29 cellular contexts compared by ENCODE assay signal in genomic region chr3:189289251-189289650, GRCh38.
DNase-seq lines count a peak whose midpoint lies in the region; ATAC-seq lines count a peak whose summit lies in the region.
"Had no signal": no experiment of that assay in that cellular context is flagged by ENCODE, and none has a peak within 500 bp of the region (broad histone marks: within the 10 kb centered on the region; RNA-seq: fewer than 3 reads in every experiment).

No MANE protein-coding gene starts in this region.

- no peaks in the 10 kb centered on the region for H3K36me3 Mint-ChIP-seq in activated T-cell treated with anti-CD3 and anti-CD28 coated beads, Interleukin-2, amount 50 U/mL, for 24 hours (ENCODE audit: low read depth)
- H3K36me3 Mint-ChIP-seq in IgD-negative memory B cell, result no peaks in the 10 kb centered on the region
- no peaks in the 10 kb centered on the region for H3K36me3 Mint-ChIP-seq in activated CD4-positive, alpha-beta memory T cell treated with anti-CD3 and anti-CD28 coated beads, Interleukin-2, amount 10 ng/mL, durations not matched to agents 7 days and 5 days (ENCODE audit: low read depth)
- H3K36me3 Mint-ChIP-seq in stimulated activated memory B cell treated with anti-CD40 and anti-IgM and Interleukin-4, amounts not matched to agents 10 μg/mL and 1 μg/mL and 100 μg/mL, for 72 hours, result no peaks in the 10 kb centered on the region
- H3K36me3 Mint-ChIP-seq: CD4-positive, alpha-beta memory T cell had no signal

- CTCF ChIA-PET in activated CD4-positive, alpha-beta memory T cell treated with anti-CD3 and anti-CD28 coated beads, Interleukin-2, amount 10 ng/mL, durations not matched to agents 7 days and 5 days (lab: Charles Lee), result interaction anchor here (1.0 to 1.8 kb wide), 2 partner anchors 16 to 19 kb away, joined by 3 to 8 read pairs; no protein-coding TSS in a partner anchor

- peak overlapping the region; percentile 53 for H3K27ac Mint-ChIP-seq in activated T-cell treated with anti-CD3 and anti-CD28 coated beads, Interleukin-2, amount 50 U/mL, for 24 hours
- H3K27ac Mint-ChIP-seq in IgD-negative memory B cell, result no peak overlapping the region
- peak overlapping the region; percentile 5 for H3K27ac Mint-ChIP-seq in activated CD4-positive, alpha-beta memory T cell treated with anti-CD3 and anti-CD28 coated beads, Interleukin-2, amount 10 ng/mL, durations not matched to agents 7 days and 5 days
- peak overlapping the region; percentile 64 for H3K27ac Mint-ChIP-seq in stimulated activated memory B cell treated with anti-CD40 and anti-IgM and Interleukin-4, amounts not matched to agents 10 μg/mL and 1 μg/mL and 100 μg/mL, for 72 hours

- peak; percentile 51 for ATAC-seq in stimulated activated memory B cell treated with anti-CD40 and anti-IgM and Interleukin-4, amounts not matched to agents 10 μg/mL and 1 μg/mL and 100 μg/mL, for 72 hours
- ATAC-seq: A549, esophagus mucosa, K562, left lobe of liver, PC-3, right cardiac atrium, Right ventricle myocardium inferior, SK-N-SH treated with all-trans-retinoic acid at 6 μM for 48 hours had no signal

- POLR2A ChIA-PET in activated CD4-positive, alpha-beta memory T cell treated with anti-CD3 and anti-CD28 coated beads, Interleukin-2, amount 10 ng/mL, durations not matched to agents 7 days and 5 days (lab: Charles Lee), result interaction anchor here (0.8 to 1.2 kb wide), 2 partner anchors 19 to 43 kb away, joined by 3 to 4 read pairs; no protein-coding TSS in a partner anchor

- peaks cover 4% of the 10 kb centered on the region for H3K9me3 Mint-ChIP-seq in activated T-cell treated with anti-CD3 and anti-CD28 coated beads, Interleukin-2, amount 50 U/mL, for 24 hours
- no peaks in the 10 kb centered on the region for H3K9me3 Mint-ChIP-seq in IgD-negative memory B cell
- peaks cover 2% of the 10 kb centered on the region for H3K9me3 Mint-ChIP-seq in activated CD4-positive, alpha-beta memory T cell treated with anti-CD3 and anti-CD28 coated beads, Interleukin-2, amount 10 ng/mL, durations not matched to agents 7 days and 5 days
- H3K9me3 Mint-ChIP-seq in stimulated activated memory B cell treated with anti-CD40 and anti-IgM and Interleukin-4, amounts not matched to agents 10 μg/mL and 1 μg/mL and 100 μg/mL, for 72 hours, result no peaks in the 10 kb centered on the region

- H3K4me1 Mint-ChIP-seq in activated T-cell treated with anti-CD3 and anti-CD28 coated beads, Interleukin-2, amount 50 U/mL, for 24 hours (ENCODE audit: low read depth), result peaks cover 44% of the 10 kb centered on the region
- peaks cover 22 to 30% (median 28%) of the 10 kb centered on the region in 3 donors for H3K4me1 Mint-ChIP-seq in IgD-negative memory B cell
- peaks cover 32% of the 10 kb centered on the region for H3K4me1 Mint-ChIP-seq in activated CD4-positive, alpha-beta memory T cell treated with anti-CD3 and anti-CD28 coated beads, Interleukin-2, amount 10 ng/mL, durations not matched to agents 7 days and 5 days
- H3K4me1 Mint-ChIP-seq in stimulated activated memory B cell treated with anti-CD40 and anti-IgM and Interleukin-4, amounts not matched to agents 10 μg/mL and 1 μg/mL and 100 μg/mL, for 72 hours, result peaks cover 29% of the 10 kb centered on the region

- no peak for DNase-seq in activated T-cell treated with anti-CD3 and anti-CD28 coated beads, Interleukin-2, amount 50 U/mL, for 24 hours
- DNase-seq in activated T-cell treated with anti-CD3 and anti-CD28 coated beads for 4 hours (no peak), NCI-H510A treated with DMSO at 0.1 percent for 48 hours (lab: John Stamatoyannopoulos, UW) (no peak), HK-2 (ENCODE audit: unreplicated experiment) (no peak), HT-29 (ENCODE audit: low spot score) (no peak)
- no peak for DNase-seq in activated CD4-positive, alpha-beta memory T cell treated with anti-CD3 and anti-CD28 coated beads, Interleukin-2, amount 10 ng/mL, durations not matched to agents 7 days and 5 days
- DNase-seq: activated CD8-positive, alpha-beta memory T cell treated with anti-CD3 and anti-CD28 coated beads, Interleukin-2, amount 10 ng/mL, durations not matched to agents 7 days and 5 days; AML-193; CD4-positive, alpha-beta memory T cell; DND-41; GF-D8; glutamatergic neuron; MG63; NCI-H1105 treated with DMSO at 0.1 percent for 48 hours; NCI-H1930; NCI-H2171 treated with DMSO at 0.1 percent for 48 hours; NCI-H510A; PC-3; posterior cingulate gyrus; right cardiac atrium; thyroid gland had no signal

- H3K27me3 Mint-ChIP-seq in activated T-cell treated with anti-CD3 and anti-CD28 coated beads, Interleukin-2, amount 50 U/mL, for 24 hours, result no peaks in the 10 kb centered on the region
- peaks cover 14% of the 10 kb centered on the region for H3K27me3 Mint-ChIP-seq in IgD-negative memory B cell
- H3K27me3 Mint-ChIP-seq in activated CD4-positive, alpha-beta memory T cell treated with anti-CD3 and anti-CD28 coated beads, Interleukin-2, amount 10 ng/mL, durations not matched to agents 7 days and 5 days, result no peaks in the 10 kb centered on the region
- H3K27me3 Mint-ChIP-seq in stimulated activated memory B cell treated with anti-CD40 and anti-IgM and Interleukin-4, amounts not matched to agents 10 μg/mL and 1 μg/mL and 100 μg/mL, for 72 hours, result peaks cover 20% of the 10 kb centered on the region
- H3K27me3 Mint-ChIP-seq: activated CD8-positive, alpha-beta memory T cell treated with anti-CD3 and anti-CD28 coated beads, Interleukin-2, amount 10 ng/mL, durations not matched to agents 7 days and 5 days; CD4-positive, alpha-beta memory T cell had no signal

- no peak overlapping the region for H3K4me3 Mint-ChIP-seq in activated T-cell treated with anti-CD3 and anti-CD28 coated beads, Interleukin-2, amount 50 U/mL, for 24 hours
- peak overlapping the region in 3 of 4 donors; percentile 3 to 22 (median 15) for H3K4me3 Mint-ChIP-seq in IgD-negative memory B cell
- no peak overlapping the region for H3K4me3 Mint-ChIP-seq in activated CD4-positive, alpha-beta memory T cell treated with anti-CD3 and anti-CD28 coated beads, Interleukin-2, amount 10 ng/mL, durations not matched to agents 7 days and 5 days
- peak overlapping the region; percentile 27 for H3K4me3 Mint-ChIP-seq in stimulated activated memory B cell treated with anti-CD40 and anti-IgM and Interleukin-4, amounts not matched to agents 10 μg/mL and 1 μg/mL and 100 μg/mL, for 72 hours

Comparison
In these comparisons a context has a peak if more than half of its experiments do, and no peak if none do; other contexts are left out.
1. H3K27ac Mint-ChIP-seq: peak in activated T-cell treated with anti-CD3 and anti-CD28 coated beads, Interleukin-2, amount 50 U/mL, for 24 hours (single experiment), activated CD4-positive, alpha-beta memory T cell treated with anti-CD3 and anti-CD28 coated beads, Interleukin-2, amount 10 ng/mL, durations not matched to agents 7 days and 5 days (single experiment) and stimulated activated memory B cell treated with anti-CD40 and anti-IgM and Interleukin-4, amounts not matched to agents 10 μg/mL and 1 μg/mL and 100 μg/mL, for 72 hours (single experiment); none in IgD-negative memory B cell (0 of 3).
2. H3K4me3 Mint-ChIP-seq: peak in IgD-negative memory B cell (3 of 4) and stimulated activated memory B cell treated with anti-CD40 and anti-IgM and Interleukin-4, amounts not matched to agents 10 μg/mL and 1 μg/mL and 100 μg/mL, for 72 hours (single experiment); none in activated T-cell treated with anti-CD3 and anti-CD28 coated beads, Interleukin-2, amount 50 U/mL, for 24 hours (single experiment) and activated CD4-positive, alpha-beta memory T cell treated with anti-CD3 and anti-CD28 coated beads, Interleukin-2, amount 10 ng/mL, durations not matched to agents 7 days and 5 days (single experiment).